8 cellular contexts compared by ENCODE assay signal in genomic region chr3:138539352-138539751, GRCh38.
"Had no signal": no experiment of that assay in that cellular context is flagged by ENCODE, and none has a peak within 500 bp of the region (broad histone marks: within the 10 kb centered on the region; RNA-seq: fewer than 3 reads in every experiment).

No MANE protein-coding gene starts in this region.

- H3K4me3 ChIP-seq: GM12878 had no signal

- ATAC-seq: GM12878 had no signal

- FAIRE-seq: G401.6, GM12878, GM12891, GM12892, GM18507, GM19239 had no signal

- DNase-seq: GDM1, GF-D8 had no signal
